ENCODE assay signal across 21 cellular contexts in genomic region chr7:109376576-109376975, GRCh38.
"Had no signal": no experiment of that assay in that cellular context is flagged by ENCODE, and none has a peak within 500 bp of the region (broad histone marks: within the 10 kb centered on the region; RNA-seq: fewer than 3 reads in every experiment).

No MANE protein-coding gene starts in this region.

- H3K9ac ChIP-seq: neural progenitor cell had no signal

- ATAC-seq: activated naive CD8-positive, alpha-beta T cell treated with anti-CD3 and anti-CD28 coated beads, Interleukin-2, amount 50 U/mL, for 24 hours; activated T-cell treated with anti-CD3 and anti-CD28 coated beads, Interleukin-2, amount 50 U/mL, for 72 hours; effector memory CD8-positive, alpha-beta T cell; naive thymus-derived CD8-positive, alpha-beta T cell; upper lobe of right lung had no signal

- H3K4me2 ChIP-seq: neural progenitor cell had no signal

- H3K27me3 ChIP-seq: esophagus muscularis mucosa, left lung, neural progenitor cell, right atrium auricular region, spleen, upper lobe of right lung had no signal

- H3K36me3 ChIP-seq: esophagus muscularis mucosa, left lung, neural progenitor cell, right atrium auricular region, spleen, upper lobe of right lung had no signal

- H3K27ac ChIP-seq: esophagus muscularis mucosa, left lung, neural progenitor cell, right atrium auricular region, spleen, upper lobe of right lung had no signal

- H3K9me3 ChIP-seq: esophagus muscularis mucosa, left lung, right atrium auricular region, upper lobe of right lung had no signal

- H3K4me3 ChIP-seq: esophagus muscularis mucosa, left lung, neural progenitor cell, right atrium auricular region, spleen, upper lobe of right lung had no signal

- FAIRE-seq: colon, endothelial cell of umbilical vein had no signal

- H3K4me1 ChIP-seq: esophagus muscularis mucosa, left lung, neural progenitor cell, right atrium auricular region, spleen, upper lobe of right lung had no signal

- DNase-seq: activated B cell treated with CpG ODN at 0.5 μM for 24 hours; activated CD4-positive, alpha-beta memory T cell treated with anti-CD3 and anti-CD28 coated beads for 36 hours; activated CD4-positive, alpha-beta T cell treated with anti-CD3 and anti-CD28 coated beads for 48 hours; activated effector memory CD4-positive, alpha-beta T cell treated with Interleukin-2 at 50 U/mL for 16 hours; activated naive CD4-positive, alpha-beta T cell treated with anti-CD3 and anti-CD28 coated beads, Interleukin-2, amount 50 U/mL, for 16 hours; activated naive CD8-positive, alpha-beta T cell treated with anti-CD3 and anti-CD28 coated beads, Interleukin-2, amount 50 U/mL, for 24 hours; activated T-cell treated with anti-CD3 and anti-CD28 coated beads, Interleukin-2, amount 50 U/mL, for 72 hours; central memory CD4-positive, alpha-beta T cell; effector memory CD8-positive, alpha-beta T cell; left lung; naive thymus-derived CD8-positive, alpha-beta T cell; spleen; stimulated activated CD4-positive, alpha-beta T cell treated with anti-CD3 and anti-CD28 coated beads, Interleukin-4, amount 100 ng/mL, for 24 hours; stimulated activated naive CD4-positive, alpha-beta T cell treated with Interleukin-2 at 50 U/mL for 16 hours; T1000; upper lobe of right lung had no signal

- H2AFZ ChIP-seq: neural progenitor cell had no signal
